ENCODE assay signal across 1 cellular context in the genomic region with DNA sequence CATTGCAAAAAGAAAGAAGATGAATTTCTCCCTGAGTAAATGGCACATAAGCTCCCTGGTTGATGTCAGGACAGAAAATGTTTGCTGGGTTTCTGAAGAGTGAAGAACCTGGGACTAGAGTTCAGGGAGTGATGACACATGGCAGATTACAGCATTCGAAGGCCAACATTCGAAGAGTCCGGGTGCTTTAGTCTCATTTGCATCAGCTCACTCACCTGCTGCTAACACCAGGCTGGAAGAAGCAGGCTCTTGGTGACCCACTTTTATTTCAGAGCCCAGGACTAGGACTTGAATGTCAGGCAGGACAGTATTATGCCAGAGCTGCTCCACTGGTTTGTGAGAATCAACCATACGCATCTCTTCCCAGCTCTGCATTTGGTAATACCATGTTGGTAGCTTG.
TF ChIP-seq lines count a peak whose summit lies in the region.

No MANE protein-coding gene starts in this region.

TF ChIP-seq in WTC11, 78 proteins besides CTCF, POLR2A, EP300 and RAD21 (continued from another document):
- TF ChIP-seq, protein P1, sequence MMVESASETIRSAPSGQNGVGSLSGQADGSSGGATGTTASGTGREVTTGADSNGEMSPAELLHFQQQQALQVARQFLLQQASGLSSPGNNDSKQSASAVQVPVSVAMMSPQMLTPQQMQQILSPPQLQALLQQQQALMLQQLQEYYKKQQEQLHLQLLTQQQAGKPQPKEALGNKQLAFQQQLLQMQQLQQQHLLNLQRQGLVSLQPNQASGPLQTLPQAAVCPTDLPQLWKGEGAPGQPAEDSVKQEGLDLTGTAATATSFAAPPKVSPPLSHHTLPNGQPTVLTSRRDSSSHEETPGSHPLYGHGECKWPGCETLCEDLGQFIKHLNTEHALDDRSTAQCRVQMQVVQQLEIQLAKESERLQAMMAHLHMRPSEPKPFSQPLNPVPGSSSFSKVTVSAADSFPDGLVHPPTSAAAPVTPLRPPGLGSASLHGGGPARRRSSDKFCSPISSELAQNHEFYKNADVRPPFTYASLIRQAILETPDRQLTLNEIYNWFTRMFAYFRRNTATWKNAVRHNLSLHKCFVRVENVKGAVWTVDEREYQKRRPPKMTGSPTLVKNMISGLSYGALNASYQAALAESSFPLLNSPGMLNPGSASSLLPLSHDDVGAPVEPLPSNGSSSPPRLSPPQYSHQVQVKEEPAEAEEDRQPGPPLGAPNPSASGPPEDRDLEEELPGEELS (CRISPR knock-in tag; IDR thresholded peaks at IDR 0.05): no peak
- no peak for TF ChIP-seq GRHL2 (CRISPR knock-in tag; IDR thresholded peaks at IDR 0.05; ENCODE audit: insufficient replicate concordance, severe bottlenecking)
- no peak for TF ChIP-seq FOXK1 (CRISPR knock-in tag; IDR thresholded peaks at IDR 0.05)
- TF ChIP-seq PREB (CRISPR knock-in tag; IDR thresholded peaks at IDR 0.05; ENCODE audit: borderline replicate concordance): no peak
